In genomic region chr9:123657099-123657498, GRCh38 we compare ENCODE assay signal across 1 cellular context.
TF ChIP-seq lines count a peak whose summit lies in the region.

No MANE protein-coding gene starts in this region.

TF ChIP-seq in GM23338, 12 proteins besides CTCF, POLR2A, EP300 and RAD21 (continued from another document):
- TF ChIP-seq, protein P1, sequence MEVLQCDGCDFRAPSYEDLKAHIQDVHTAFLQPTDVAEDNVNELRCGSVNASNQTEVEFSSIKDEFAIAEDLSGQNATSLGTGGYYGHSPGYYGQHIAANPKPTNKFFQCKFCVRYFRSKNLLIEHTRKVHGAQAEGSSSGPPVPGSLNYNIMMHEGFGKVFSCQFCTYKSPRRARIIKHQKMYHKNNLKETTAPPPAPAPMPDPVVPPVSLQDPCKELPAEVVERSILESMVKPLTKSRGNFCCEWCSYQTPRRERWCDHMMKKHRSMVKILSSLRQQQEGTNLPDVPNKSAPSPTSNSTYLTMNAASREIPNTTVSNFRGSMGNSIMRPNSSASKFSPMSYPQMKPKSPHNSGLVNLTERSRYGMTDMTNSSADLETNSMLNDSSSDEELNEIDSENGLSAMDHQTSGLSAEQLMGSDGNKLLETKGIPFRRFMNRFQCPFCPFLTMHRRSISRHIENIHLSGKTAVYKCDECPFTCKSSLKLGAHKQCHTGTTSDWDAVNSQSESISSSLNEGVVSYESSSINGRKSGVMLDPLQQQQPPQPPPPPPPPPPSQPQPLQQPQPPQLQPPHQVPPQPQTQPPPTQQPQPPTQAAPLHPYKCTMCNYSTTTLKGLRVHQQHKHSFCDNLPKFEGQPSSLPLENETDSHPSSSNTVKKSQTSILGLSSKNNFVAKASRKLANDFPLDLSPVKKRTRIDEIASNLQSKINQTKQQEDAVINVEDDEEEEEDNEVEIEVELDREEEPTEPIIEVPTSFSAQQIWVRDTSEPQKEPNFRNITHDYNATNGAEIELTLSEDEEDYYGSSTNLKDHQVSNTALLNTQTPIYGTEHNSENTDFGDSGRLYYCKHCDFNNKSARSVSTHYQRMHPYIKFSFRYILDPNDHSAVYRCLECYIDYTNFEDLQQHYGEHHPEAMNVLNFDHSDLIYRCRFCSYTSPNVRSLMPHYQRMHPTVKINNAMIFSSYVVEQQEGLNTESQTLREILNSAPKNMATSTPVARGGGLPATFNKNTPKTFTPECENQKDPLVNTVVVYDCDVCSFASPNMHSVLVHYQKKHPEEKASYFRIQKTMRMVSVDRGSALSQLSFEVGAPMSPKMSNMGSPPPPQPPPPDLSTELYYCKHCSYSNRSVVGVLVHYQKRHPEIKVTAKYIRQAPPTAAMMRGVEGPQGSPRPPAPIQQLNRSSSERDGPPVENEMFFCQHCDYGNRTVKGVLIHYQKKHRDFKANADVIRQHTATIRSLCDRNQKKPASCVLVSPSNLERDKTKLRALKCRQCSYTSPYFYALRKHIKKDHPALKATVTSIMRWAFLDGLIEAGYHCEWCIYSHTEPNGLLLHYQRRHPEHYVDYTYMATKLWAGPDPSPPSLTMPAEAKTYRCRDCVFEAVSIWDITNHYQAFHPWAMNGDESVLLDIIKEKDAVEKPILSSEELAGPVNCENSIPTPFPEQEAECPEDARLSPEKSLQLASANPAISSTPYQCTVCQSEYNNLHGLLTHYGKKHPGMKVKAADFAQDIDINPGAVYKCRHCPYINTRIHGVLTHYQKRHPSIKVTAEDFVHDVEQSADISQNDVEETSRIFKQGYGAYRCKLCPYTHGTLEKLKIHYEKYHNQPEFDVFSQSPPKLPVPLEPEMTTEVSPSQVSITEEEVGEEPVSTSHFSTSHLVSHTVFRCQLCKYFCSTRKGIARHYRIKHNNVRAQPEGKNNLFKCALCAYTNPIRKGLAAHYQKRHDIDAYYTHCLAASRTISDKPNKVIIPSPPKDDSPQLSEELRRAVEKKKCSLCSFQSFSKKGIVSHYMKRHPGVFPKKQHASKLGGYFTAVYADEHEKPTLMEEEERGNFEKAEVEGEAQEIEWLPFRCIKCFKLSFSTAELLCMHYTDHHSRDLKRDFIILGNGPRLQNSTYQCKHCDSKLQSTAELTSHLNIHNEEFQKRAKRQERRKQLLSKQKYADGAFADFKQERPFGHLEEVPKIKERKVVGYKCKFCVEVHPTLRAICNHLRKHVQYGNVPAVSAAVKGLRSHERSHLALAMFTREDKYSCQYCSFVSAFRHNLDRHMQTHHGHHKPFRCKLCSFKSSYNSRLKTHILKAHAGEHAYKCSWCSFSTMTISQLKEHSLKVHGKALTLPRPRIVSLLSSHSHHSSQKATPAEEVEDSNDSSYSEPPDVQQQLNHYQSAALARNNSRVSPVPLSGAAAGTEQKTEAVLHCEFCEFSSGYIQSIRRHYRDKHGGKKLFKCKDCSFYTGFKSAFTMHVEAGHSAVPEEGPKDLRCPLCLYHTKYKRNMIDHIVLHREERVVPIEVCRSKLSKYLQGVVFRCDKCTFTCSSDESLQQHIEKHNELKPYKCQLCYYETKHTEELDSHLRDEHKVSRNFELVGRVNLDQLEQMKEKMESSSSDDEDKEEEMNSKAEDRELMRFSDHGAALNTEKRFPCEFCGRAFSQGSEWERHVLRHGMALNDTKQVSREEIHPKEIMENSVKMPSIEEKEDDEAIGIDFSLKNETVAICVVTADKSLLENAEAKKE (CRISPR knock-in tag; IDR thresholded peaks at IDR 0.05), result no peak
- TF ChIP-seq STAT1 (IDR thresholded peaks at IDR 0.05; ENCODE audit: unreplicated experiment) (no peak), JUNB (IDR thresholded peaks at IDR 0.05; ENCODE audit: unreplicated experiment) (no peak), NANOG (IDR thresholded peaks at IDR 0.05; ENCODE audit: borderline replicate concordance) (no peak), EZH2 (IDR thresholded peaks at IDR 0.05; ENCODE audit: low read depth, unreplicated experiment) (no peak)
